Comparison of ENCODE assay signal across 8 cellular contexts in the genomic region with DNA sequence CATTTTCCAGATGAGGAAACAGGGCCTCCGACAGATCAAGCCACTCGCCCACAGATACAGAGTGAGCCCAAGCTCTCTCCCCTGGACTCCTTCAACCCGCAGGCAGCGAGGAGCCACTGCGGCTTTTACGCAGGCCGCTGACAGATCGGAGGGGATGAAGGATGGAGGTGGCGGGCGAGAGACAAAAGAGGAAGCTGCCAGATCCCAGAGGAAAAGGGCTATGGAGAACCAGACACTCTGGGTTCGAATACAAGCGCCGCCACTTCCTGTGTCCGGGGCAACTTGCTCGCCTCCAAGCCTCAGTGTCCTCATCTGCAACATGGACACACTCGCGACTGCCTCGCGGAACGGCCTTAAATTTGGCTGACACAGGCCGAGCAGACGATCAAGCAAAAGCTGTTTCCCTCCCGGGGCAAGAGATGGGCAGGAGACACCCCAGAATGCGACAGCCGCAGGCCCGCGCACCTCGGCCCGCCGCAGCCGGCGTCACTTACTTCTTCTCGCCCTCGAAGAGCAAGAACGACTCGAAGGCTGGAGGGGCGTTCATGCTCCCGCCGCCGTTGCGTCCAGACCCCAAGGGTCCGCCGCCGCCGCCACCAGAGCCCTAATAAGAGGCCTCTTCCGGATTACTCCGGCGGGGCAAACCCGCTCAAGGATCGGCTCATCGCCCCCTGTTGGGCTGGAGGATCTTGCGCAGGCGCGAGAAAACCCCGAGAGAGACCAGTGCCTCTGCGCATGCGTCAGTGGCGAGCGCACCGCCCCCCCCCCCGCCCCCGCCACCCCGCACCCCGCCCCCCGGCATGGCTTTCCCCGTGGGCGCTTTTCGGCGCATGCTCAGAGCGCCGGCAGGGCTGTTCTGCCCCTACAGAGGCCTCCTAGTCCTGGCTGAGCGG. TPM values are rescaled to one million over a fixed set of nuclear protein-coding genes. Genes with fewer than 3 reads are reported as not detected.
A peak's percentile ranks its signal among the peaks of the same experiment; 100 is the strongest.
DNase-seq lines count a peak whose midpoint lies in the region; ATAC-seq and FAIRE-seq lines count a peak whose summit lies in the region.
"Not testable (repeated sequence)": the region's sequence is repeated elsewhere in the genome, so short reads cannot be mapped to it uniquely, and the experiment has no call there.

Gene POLR2J (minus strand): TSS at position 609 of the 893 bp plus-strand sequence. CDS start 62 bp downstream, at position 547.

- in situ Hi-C loops in Caki2 (cut with HindIII; ENCODE audit: low pct_unique_long_range_greater_than_20kb, low sequenced_read_pairs), result not testable (repeated sequence)

- H2AFZ ChIP-seq in neuron (ENCODE audit: low read depth, low read length), result not testable (repeated sequence)

- H3K27me3 Mint-ChIP-seq in activated naive CD4-positive, alpha-beta T cell treated with anti-CD3 and anti-CD28 coated beads, Interleukin-2, amount 50 U/mL, for 24 hours, result not testable (repeated sequence)

- H3K36me3 Mint-ChIP-seq in activated naive CD4-positive, alpha-beta T cell treated with anti-CD3 and anti-CD28 coated beads, Interleukin-2, amount 50 U/mL, for 24 hours, result not testable (repeated sequence)

- not testable (repeated sequence) for H3K27me3 ChIP-seq in neuron (ENCODE audit: insufficient read depth, low read length)

- H3K4me3 ChIP-seq in neuron (ENCODE audit: low read length), result peak within 1 kb of the TSS; percentile 39

- not testable (repeated sequence) for H3K9me3 ChIP-seq in neuron (ENCODE audit: low read length)

- H3K36me3 ChIP-seq in neuron (ENCODE audit: insufficient read depth, low read length), result not testable (repeated sequence)

- ATAC-seq in GM21447 (IDR thresholded peaks at IDR 0.05; ENCODE audit: unreplicated experiment), result peak; percentile 83
- ATAC-seq in HG03439 (IDR thresholded peaks at IDR 0.05; ENCODE audit: unreplicated experiment), result peak; percentile 79

- intact Hi-C loops in T-helper 1 cell treated with Interleukin-12 subunit alpha and Interleukin-12 subunit beta and Interleukin-4 antibody, amounts not matched to agents 30 ng/mL and 1 ng/mL, for 36 hours (cut with micrococcal nuclease), result not testable (repeated sequence)

- H3K9me3 Mint-ChIP-seq in activated naive CD4-positive, alpha-beta T cell treated with anti-CD3 and anti-CD28 coated beads, Interleukin-2, amount 50 U/mL, for 24 hours, result not testable (repeated sequence)

- DNase-seq in Caki2 (ENCODE audit: low read depth), result peak; percentile 48
- DNase-seq in frontal cortex (ENCODE audit: low spot score in 2 of 2), result not testable (repeated sequence)
- DNase-seq in stimulated activated CD8-positive, alpha-beta memory T cell treated with anti-CD3 and anti-CD28 coated beads, Interleukin-4, amount 100 ng/mL, for 1 hour (ENCODE audit: low read depth in 2 of 2, low spot score in 1 of 2), result peak; percentile 87 to 99

- not testable (repeated sequence) for H3K4me1 ChIP-seq in neuron (ENCODE audit: insufficient read depth, low read length)

- peak within 1 kb of the TSS; percentile 23 for H3K27ac Mint-ChIP-seq in activated naive CD4-positive, alpha-beta T cell treated with anti-CD3 and anti-CD28 coated beads, Interleukin-2, amount 50 U/mL, for 24 hours

- H3K4me1 Mint-ChIP-seq in activated naive CD4-positive, alpha-beta T cell treated with anti-CD3 and anti-CD28 coated beads, Interleukin-2, amount 50 U/mL, for 24 hours, result not testable (repeated sequence)

- not testable (repeated sequence) for FAIRE-seq in frontal cortex (lab: Jason Lieb, UNC)

- peak within 1 kb of the TSS; percentile 86 for H3K4me3 Mint-ChIP-seq in activated naive CD4-positive, alpha-beta T cell treated with anti-CD3 and anti-CD28 coated beads, Interleukin-2, amount 50 U/mL, for 24 hours

RNA-seq across cellular contexts. Expression of gene POLR2J, which starts in this region (rescaled TPM):
- total RNA-seq in Caki2 (2014; rRNA removed; shearing (Covaris generic); ENCODE audit: low replicate concordance), result 40.3 and 53.0 TPM in 2 replicates
- total RNA-seq in T-helper 1 cell treated with Interleukin-12 subunit alpha and Interleukin-12 subunit beta and Interleukin-4 antibody, amounts not matched to agents 30 ng/mL and 1 ng/mL, for 36 hours, result 46.6 and 47.9 TPM in 2 replicates
- total RNA-seq in frontal cortex, result 11.8 TPM
